ENCODE assay signal across 9 cellular contexts in the genomic region with DNA sequence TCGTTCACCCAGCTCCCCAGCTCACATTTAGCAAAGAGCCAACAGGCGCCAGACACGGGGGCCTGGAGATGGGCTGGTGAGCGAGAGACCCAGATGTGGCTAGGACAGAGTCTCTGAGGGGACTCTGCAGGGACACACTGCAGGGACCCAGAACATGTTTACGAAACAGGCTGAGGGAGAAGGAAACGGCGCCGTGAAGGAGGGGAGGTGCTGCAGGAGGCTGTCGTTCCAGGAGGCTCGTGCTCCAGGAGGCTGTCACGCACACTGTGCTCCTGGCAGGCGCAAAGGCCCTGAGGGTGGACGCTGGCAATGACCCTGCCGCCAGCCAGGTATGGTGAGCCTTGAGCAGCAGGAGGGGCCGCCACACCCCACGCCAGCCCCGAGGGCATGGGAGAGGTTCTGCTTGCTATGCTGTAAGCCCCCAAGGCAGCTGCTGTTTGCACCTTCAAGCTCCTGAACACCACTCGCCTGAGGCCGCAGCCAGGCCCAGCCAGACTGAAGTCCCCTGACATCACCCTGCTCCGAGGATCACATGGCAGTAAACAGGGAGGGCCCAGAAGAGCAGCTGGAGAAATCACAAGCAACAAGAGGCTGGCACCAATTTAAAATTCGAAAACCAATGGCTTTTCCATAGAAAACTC. TPM values are rescaled to one million over a fixed set of nuclear protein-coding genes. Genes with fewer than 3 reads are reported as not detected.
DNase-seq lines count a peak whose midpoint lies in the region; ATAC-seq and TF ChIP-seq lines count a peak whose summit lies in the region.
"Had no signal": no experiment of that assay in that cellular context is flagged by ENCODE, and none has a peak within 500 bp of the region (broad histone marks: within the 10 kb centered on the region; RNA-seq: fewer than 3 reads in every experiment).

No MANE protein-coding gene starts in this region.

- H3K27me3 ChIP-seq in tibial nerve: peaks cover 0 to 5% of the 10 kb centered on the region in 2 donors

- H3K9me3 Mint-ChIP-seq in activated naive CD4-positive, alpha-beta T cell treated with anti-CD3 and anti-CD28 coated beads, Interleukin-2, amount 10 ng/mL, durations not matched to agents 7 days and 5 days: no peaks in the 10 kb centered on the region
- no peaks in the 10 kb centered on the region for H3K9me3 Mint-ChIP-seq in mesothelial cell of epicardium

- no peak for ATAC-seq in HG02870 (IDR thresholded peaks at IDR 0.05; ENCODE audit: unreplicated experiment)

- peaks cover 24% of the 10 kb centered on the region for H3K4me1 Mint-ChIP-seq in activated naive CD4-positive, alpha-beta T cell treated with anti-CD3 and anti-CD28 coated beads, Interleukin-2, amount 10 ng/mL, durations not matched to agents 7 days and 5 days
- peaks cover 4% of the 10 kb centered on the region for H3K4me1 Mint-ChIP-seq in mesothelial cell of epicardium

- no peak overlapping the region for H3K4me3 Mint-ChIP-seq in activated naive CD4-positive, alpha-beta T cell treated with anti-CD3 and anti-CD28 coated beads, Interleukin-2, amount 10 ng/mL, durations not matched to agents 7 days and 5 days
- no peak overlapping the region for H3K4me3 Mint-ChIP-seq in mesothelial cell of epicardium

- H3K4me3 ChIP-seq in tibial nerve: no peak overlapping the region

- peak in 1 of 2 donors; percentile 64 for TF ChIP-seq EP300 in tibial nerve (IDR thresholded peaks at IDR 0.05)

- H3K27ac ChIP-seq in caudate nucleus (ENCODE audit: low read depth, low read length) (peak overlapping the region; percentile 98), tibial nerve (peak overlapping the region; percentile 74 to 95 (median 89))
- H3K27ac ChIP-seq: C4-2B had no signal

- WGBS in tibial nerve, 2 donors: 55 to 65% methylated on average over 19 to 20 of the region's 21 CpGs

- peaks cover 24% of the 10 kb centered on the region for H3K27me3 Mint-ChIP-seq in activated naive CD4-positive, alpha-beta T cell treated with anti-CD3 and anti-CD28 coated beads, Interleukin-2, amount 10 ng/mL, durations not matched to agents 7 days and 5 days
- no peaks in the 10 kb centered on the region for H3K27me3 Mint-ChIP-seq in mesothelial cell of epicardium (ENCODE audit: low read depth)

- TF ChIP-seq POLR2A in tibial nerve (IDR thresholded peaks at IDR 0.05): peak; percentile 10 to 33

- H3K36me3 Mint-ChIP-seq in activated naive CD4-positive, alpha-beta T cell treated with anti-CD3 and anti-CD28 coated beads, Interleukin-2, amount 10 ng/mL, durations not matched to agents 7 days and 5 days: no peaks in the 10 kb centered on the region
- no peaks in the 10 kb centered on the region for H3K36me3 Mint-ChIP-seq in mesothelial cell of epicardium

- CTCF ChIA-PET in activated naive CD4-positive, alpha-beta T cell treated with anti-CD3 and anti-CD28 coated beads, Interleukin-2, amount 10 ng/mL, durations not matched to agents 7 days and 5 days (lab: Charles Lee): no interaction called here

- TF ChIP-seq CTCF in mesothelial cell of epicardium (IDR thresholded peaks at IDR 0.05; ENCODE audit: unreplicated experiment) (no peak), tibial nerve (IDR thresholded peaks at IDR 0.05) (no peak)

- H3K9me3 ChIP-seq in tibial nerve: no peaks in the 10 kb centered on the region

- peak; percentile 19 for DNase-seq in activated naive CD4-positive, alpha-beta T cell treated with anti-CD3 and anti-CD28 coated beads, Interleukin-2, amount 10 ng/mL, durations not matched to agents 7 days and 5 days
- no peak for DNase-seq in activated naive CD4-positive, alpha-beta T cell treated with Interleukin-2 at 50 U/mL for 16 hours
- DNase-seq in caudate nucleus (lab: John Stamatoyannopoulos, UW) (peak in 48 of 61 donors; percentile 20 to 83 (median 60)), mesothelial cell of epicardium (ENCODE audit: low spot score in 2 of 2, unreplicated experiment in 2 of 2) (peak in 1 of 2 experiments; percentile 8), tibial nerve (ENCODE audit: low spot score in 2 of 2) (peak in 1 of 2 donors; percentile 12), DMS53 (lab: John Stamatoyannopoulos, UW) (no peak), UCSD-AML1 (lab: John Stamatoyannopoulos, UW; ENCODE audit: unreplicated experiment) (no peak)

- peaks cover 0 to 84% (median 46%) of the 10 kb centered on the region in 4 donors for H3K4me1 ChIP-seq in tibial nerve

- no peak overlapping the region for H3K27ac Mint-ChIP-seq in activated naive CD4-positive, alpha-beta T cell treated with anti-CD3 and anti-CD28 coated beads, Interleukin-2, amount 10 ng/mL, durations not matched to agents 7 days and 5 days
- peak overlapping the region; percentile 21 for H3K27ac Mint-ChIP-seq in mesothelial cell of epicardium

- H3K36me3 ChIP-seq in tibial nerve: no peaks in the 10 kb centered on the region

RNA-seq across cellular contexts. Expression of gene ADAP1, which starts 27.3 kb away (rescaled TPM):
- total RNA-seq in mesothelial cell of epicardium: 2.9 to 5.3 TPM (median 4.0 TPM) in 3 replicates
- 10 to 100 TPM; 29.3 to 53.0 (median 39.6) TPM for total RNA-seq in tibial nerve

RNA-seq across cellular contexts. Expression of gene COX19, which starts 48.2 kb away (rescaled TPM):
- 19.2 to 22.0 TPM (median 20.2 TPM) in 3 replicates for total RNA-seq in mesothelial cell of epicardium
- total RNA-seq in tibial nerve: 10 to 100 TPM; 10.8 to 21.3 (median 11.2) TPM

RNA-seq across cellular contexts. Expression of gene GET4, which starts 50.8 kb away (rescaled TPM):
- total RNA-seq in mesothelial cell of epicardium (67.9 to 77.6 TPM (median 72.2 TPM) in 3 replicates), tibial nerve (10 to 100 TPM; 29.8 to 50.2 (median 38.3) TPM)

RNA-seq across cellular contexts. Expression of gene CYP2W1, which starts 55.8 kb away (rescaled TPM):
- total RNA-seq in mesothelial cell of epicardium: 5.6 to 6.2 TPM (median 5.8 TPM) in 3 replicates
- total RNA-seq in tibial nerve: 10 to 100 TPM in 2 of 4 donors, 1 to 10 TPM in 2; 5.7 to 18.6 (median 12.1) TPM

Comparison
In these comparisons a context has a peak if more than half of its experiments do, and no peak if none do; other contexts are left out.
1. DNase-seq: peak in activated naive CD4-positive, alpha-beta T cell treated with anti-CD3 and anti-CD28 coated beads, Interleukin-2, amount 10 ng/mL, durations not matched to agents 7 days and 5 days (single experiment) and caudate nucleus (48 of 61); none in activated naive CD4-positive, alpha-beta T cell treated with Interleukin-2 at 50 U/mL for 16 hours (single experiment), DMS53 (single experiment) and UCSD-AML1 (single experiment).